2 cellular contexts compared by ENCODE assay signal in genomic region chr1:37794372-37795339, GRCh38.
TF ChIP-seq lines count a peak whose summit lies in the region.

No MANE protein-coding gene starts in this region.

TF ChIP-seq in IMR-90, 13 proteins besides CTCF, POLR2A, EP300 and RAD21:
- TF ChIP-seq CEBPB (IDR thresholded peaks at IDR 0.05; ENCODE audit: low read depth, low read length) (no peak), FOS (IDR thresholded peaks at IDR 0.05; ENCODE audit: low read depth, low read length) (no peak)
- TF ChIP-seq, protein P1, sequence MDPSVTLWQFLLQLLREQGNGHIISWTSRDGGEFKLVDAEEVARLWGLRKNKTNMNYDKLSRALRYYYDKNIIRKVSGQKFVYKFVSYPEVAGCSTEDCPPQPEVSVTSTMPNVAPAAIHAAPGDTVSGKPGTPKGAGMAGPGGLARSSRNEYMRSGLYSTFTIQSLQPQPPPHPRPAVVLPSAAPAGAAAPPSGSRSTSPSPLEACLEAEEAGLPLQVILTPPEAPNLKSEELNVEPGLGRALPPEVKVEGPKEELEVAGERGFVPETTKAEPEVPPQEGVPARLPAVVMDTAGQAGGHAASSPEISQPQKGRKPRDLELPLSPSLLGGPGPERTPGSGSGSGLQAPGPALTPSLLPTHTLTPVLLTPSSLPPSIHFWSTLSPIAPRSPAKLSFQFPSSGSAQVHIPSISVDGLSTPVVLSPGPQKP (IDR thresholded peaks at IDR 0.05; ENCODE audit: borderline replicate concordance, low read depth, low read length), result no peak
- TF ChIP-seq, protein P2, sequence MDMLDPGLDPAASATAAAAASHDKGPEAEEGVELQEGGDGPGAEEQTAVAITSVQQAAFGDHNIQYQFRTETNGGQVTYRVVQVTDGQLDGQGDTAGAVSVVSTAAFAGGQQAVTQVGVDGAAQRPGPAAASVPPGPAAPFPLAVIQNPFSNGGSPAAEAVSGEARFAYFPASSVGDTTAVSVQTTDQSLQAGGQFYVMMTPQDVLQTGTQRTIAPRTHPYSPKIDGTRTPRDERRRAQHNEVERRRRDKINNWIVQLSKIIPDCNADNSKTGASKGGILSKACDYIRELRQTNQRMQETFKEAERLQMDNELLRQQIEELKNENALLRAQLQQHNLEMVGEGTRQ (IDR thresholded peaks at IDR 0.05; ENCODE audit: low read depth, low read length), result no peak
TF ChIP-seq in IMR-90: peak in this region for 0.

TF ChIP-seq in K562, 482 proteins besides CTCF, POLR2A, EP300 and RAD21:
- TF ChIP-seq, protein P3, sequence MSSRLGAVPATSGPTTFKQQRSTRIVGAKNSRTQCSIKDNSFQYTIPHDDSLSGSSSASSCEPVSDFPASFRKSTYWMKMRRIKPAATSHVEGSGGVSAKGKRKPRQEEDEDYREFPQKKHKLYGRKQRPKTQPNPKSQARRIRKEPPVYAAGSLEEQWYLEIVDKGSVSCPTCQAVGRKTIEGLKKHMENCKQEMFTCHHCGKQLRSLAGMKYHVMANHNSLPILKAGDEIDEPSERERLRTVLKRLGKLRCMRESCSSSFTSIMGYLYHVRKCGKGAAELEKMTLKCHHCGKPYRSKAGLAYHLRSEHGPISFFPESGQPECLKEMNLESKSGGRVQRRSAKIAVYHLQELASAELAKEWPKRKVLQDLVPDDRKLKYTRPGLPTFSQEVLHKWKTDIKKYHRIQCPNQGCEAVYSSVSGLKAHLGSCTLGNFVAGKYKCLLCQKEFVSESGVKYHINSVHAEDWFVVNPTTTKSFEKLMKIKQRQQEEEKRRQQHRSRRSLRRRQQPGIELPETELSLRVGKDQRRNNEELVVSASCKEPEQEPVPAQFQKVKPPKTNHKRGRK (tag; IDR thresholded peaks at IDR 0.05), result peak; percentile 33; the same call in 1 of the 2 replicates
- 0 out of 2 replicates have a peak, but pooled peaks have one; percentile 48 for TF ChIP-seq ZBTB43 (CRISPR knock-in tag; IDR thresholded peaks at IDR 0.05)
- TF ChIP-seq ZNF408 (CRISPR knock-in tag; IDR thresholded peaks at IDR 0.05; ENCODE audit: low read depth), result no peak
